ENCODE assay signal across 1 cellular context in the genomic region with DNA sequence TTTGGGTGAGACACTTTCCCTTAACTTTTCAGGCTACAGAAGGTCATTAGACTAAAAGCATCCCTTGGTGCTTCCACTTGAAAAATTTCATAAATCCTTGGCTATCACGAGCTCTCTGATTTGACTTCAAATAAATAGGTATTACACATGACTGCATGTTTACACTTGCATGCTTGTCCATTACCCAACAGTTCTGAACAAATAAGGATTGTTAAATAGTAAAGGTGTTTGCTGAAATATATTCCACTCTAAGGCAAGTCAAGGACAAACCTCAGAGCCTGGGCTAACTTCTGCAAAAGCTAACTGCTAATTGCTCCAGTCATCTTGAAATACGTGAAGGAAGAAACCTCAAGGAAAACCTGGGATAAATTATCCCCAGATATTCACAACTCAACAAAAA.
TF ChIP-seq lines count a peak whose summit lies in the region.

No MANE protein-coding gene starts in this region.

TF ChIP-seq in HepG2, 621 proteins besides CTCF, POLR2A, EP300 and RAD21 (continued from another document and continues in another):
- TF ChIP-seq FOXJ3 (CRISPR knock-in tag; IDR thresholded peaks at IDR 0.05; ENCODE audit: borderline replicate concordance) (peak; percentile 91; the same call in 1 of the 2 replicates), NKX3-1 (CRISPR knock-in tag; IDR thresholded peaks at IDR 0.05) (peak; percentile 42; the same call in 1 of the 2 replicates), SP5 (CRISPR knock-in tag; IDR thresholded peaks at IDR 0.05; ENCODE audit: borderline replicate concordance, low read depth) (0 out of 2 replicates have a peak, but pooled peaks have one; percentile 35), NR2F2 (IDR thresholded peaks at IDR 0.05; ENCODE audit: borderline replicate concordance, low read depth) (0 out of 2 replicates have a peak, but pooled peaks have one; percentile 55), ZNF766 (CRISPR knock-in tag; IDR thresholded peaks at IDR 0.05; ENCODE audit: borderline replicate concordance) (no peak), TCF7 (IDR thresholded peaks at IDR 0.05; ENCODE audit: low read depth) (peak; percentile 61; the same call in 1 of the 2 replicates), FOXK2 (IDR thresholded peaks at IDR 0.05) (peak; percentile 87), HDAC2 (CRISPR knock-in tag; IDR thresholded peaks at IDR 0.05) (peak; percentile 91), SIX1 (CRISPR knock-in tag; IDR thresholded peaks at IDR 0.05; ENCODE audit: borderline replicate concordance) (peak; percentile 52; the same call in 1 of the 2 replicates), ZFYVE20 (CRISPR knock-in tag; IDR thresholded peaks at IDR 0.05; ENCODE audit: borderline replicate concordance, low read depth) (no peak), TFE3 (CRISPR knock-in tag; IDR thresholded peaks at IDR 0.05) (peak; percentile 96), ZFP91 (CRISPR knock-in tag; IDR thresholded peaks at IDR 0.05; ENCODE audit: borderline replicate concordance) (no peak), ISL2 (CRISPR knock-in tag; IDR thresholded peaks at IDR 0.05) (peak; percentile 96), REST (IDR thresholded peaks at IDR 0.05; ENCODE audit: borderline replicate concordance in 1 of 2, low read depth in 1 of 2, low read length in 2 of 2) (peak in 1 of 2 experiments; percentile 46; a peak in 1 of 4 replicates), HNF1A (IDR thresholded peaks at IDR 0.05; ENCODE audit: low read depth) (peak; percentile 49; the same call in 1 of the 2 replicates), HNF1A (CRISPR knock-in tag; IDR thresholded peaks at IDR 0.05; ENCODE audit: borderline replicate concordance) (peak; percentile 36; the same call in 1 of the 2 replicates), ZBTB25 (CRISPR knock-in tag; IDR thresholded peaks at IDR 0.05) (peak; percentile 84), MED1 (CRISPR knock-in tag; IDR thresholded peaks at IDR 0.05) (peak; percentile 77), ZNF121 (CRISPR knock-in tag; IDR thresholded peaks at IDR 0.05) (peak; percentile 9; the same call in 1 of the 2 replicates), THRA (CRISPR knock-in tag; IDR thresholded peaks at IDR 0.05; ENCODE audit: borderline replicate concordance) (peak; percentile 85), NFATC3 (CRISPR knock-in tag; IDR thresholded peaks at IDR 0.05) (no peak), KMT2B (CRISPR knock-in tag; IDR thresholded peaks at IDR 0.05) (0 out of 2 replicates have a peak, but pooled peaks have one; percentile 25), KAT8 (CRISPR knock-in tag; IDR thresholded peaks at IDR 0.05) (peak; percentile 70; the same call in 1 of the 2 replicates), CCAR2 (optimal IDR thresholded peaks at IDR 0.05; ENCODE audit: low read depth, low read length) (no peak), CEBPG (CRISPR knock-in tag; IDR thresholded peaks at IDR 0.05) (peak; percentile 94), EHMT2 (IDR thresholded peaks at IDR 0.05; ENCODE audit: borderline replicate concordance, low read depth, low read length) (no peak), HMG20B (CRISPR knock-in tag; conservative IDR thresholded peaks at IDR 0.05) (peak; percentile 84), ZBTB8A (CRISPR knock-in tag; IDR thresholded peaks at IDR 0.05; ENCODE audit: borderline replicate concordance, low read depth) (no peak), ATF2 (CRISPR knock-in tag; IDR thresholded peaks at IDR 0.05) (0 out of 2 replicates have a peak, but pooled peaks have one; percentile 44), IRF2 (CRISPR knock-in tag; IDR thresholded peaks at IDR 0.05) (peak; percentile 53; the same call in 1 of the 2 replicates), SKI (IDR thresholded peaks at IDR 0.05; ENCODE audit: partially characterized antibody) (no peak), ZNF761 (CRISPR knock-in tag; conservative IDR thresholded peaks at IDR 0.05) (no peak), RXRB (CRISPR knock-in tag; IDR thresholded peaks at IDR 0.05; ENCODE audit: borderline replicate concordance) (peak; percentile 88), ARID3A (IDR thresholded peaks at IDR 0.05; ENCODE audit: low read depth, low read length) (peak; percentile 99), ZNF451 (CRISPR knock-in tag; IDR thresholded peaks at IDR 0.05) (no peak)
- TF ChIP-seq, protein P1, sequence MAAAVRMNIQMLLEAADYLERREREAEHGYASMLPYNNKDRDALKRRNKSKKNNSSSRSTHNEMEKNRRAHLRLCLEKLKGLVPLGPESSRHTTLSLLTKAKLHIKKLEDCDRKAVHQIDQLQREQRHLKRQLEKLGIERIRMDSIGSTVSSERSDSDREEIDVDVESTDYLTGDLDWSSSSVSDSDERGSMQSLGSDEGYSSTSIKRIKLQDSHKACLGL (CRISPR knock-in tag; IDR thresholded peaks at IDR 0.05) = no peak
- TF ChIP-seq, protein P2, sequence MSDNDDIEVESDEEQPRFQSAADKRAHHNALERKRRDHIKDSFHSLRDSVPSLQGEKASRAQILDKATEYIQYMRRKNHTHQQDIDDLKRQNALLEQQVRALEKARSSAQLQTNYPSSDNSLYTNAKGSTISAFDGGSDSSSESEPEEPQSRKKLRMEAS (IDR thresholded peaks at IDR 0.05) = peak; percentile 53
